ENCODE assay signal across 10 cellular contexts in genomic region chr3:148084931-148085330, GRCh38.
DNase-seq lines count a peak whose midpoint lies in the region; ATAC-seq lines count a peak whose summit lies in the region.
"Had no signal": no experiment of that assay in that cellular context is flagged by ENCODE, and none has a peak within 500 bp of the region (broad histone marks: within the 10 kb centered on the region; RNA-seq: fewer than 3 reads in every experiment).

No MANE protein-coding gene starts in this region.

- intact Hi-C loops in activated CD4-positive, alpha-beta T cell treated with anti-CD3 and anti-CD28 coated beads, Interleukin-2, amount 10 ng/mL, durations not matched to agents 24 days and 14 days (cut with micrococcal nuclease) = no loop called here

- DNase-seq in foreskin melanocyte = peak; percentile 92
- DNase-seq in NCI-H2196 treated with DMSO at 0.1 percent for 48 hours (lab: John Stamatoyannopoulos, UW; ENCODE audit: unreplicated experiment) = no peak
- DNase-seq in activated CD4-positive, alpha-beta T cell treated with anti-CD3 and anti-CD28 coated beads, Interleukin-2, amount 10 ng/mL, durations not matched to agents 24 days and 14 days = no peak
- DNase-seq in NCI-H2107 treated with DMSO at 0.1 percent for 48 hours (lab: John Stamatoyannopoulos, UW; ENCODE audit: unreplicated experiment) = no peak
- DNase-seq: activated effector memory CD4-positive, alpha-beta T cell treated with anti-CD3 and anti-CD28 coated beads, Interleukin-2, amount 50 U/mL, for 16 hours; DMS 273 treated with DMSO at 0.1 percent for 48 hours had no signal

- H3K4me3 Mint-ChIP-seq in activated CD4-positive, alpha-beta T cell treated with anti-CD3 and anti-CD28 coated beads, Interleukin-2, amount 10 ng/mL, durations not matched to agents 24 days and 14 days = no peak overlapping the region

- no peak overlapping the region for H3K27ac Mint-ChIP-seq in activated CD4-positive, alpha-beta T cell treated with anti-CD3 and anti-CD28 coated beads, Interleukin-2, amount 10 ng/mL, durations not matched to agents 24 days and 14 days

- H3K9me3 Mint-ChIP-seq in activated CD4-positive, alpha-beta T cell treated with anti-CD3 and anti-CD28 coated beads, Interleukin-2, amount 10 ng/mL, durations not matched to agents 24 days and 14 days = no peaks in the 10 kb centered on the region

- no peaks in the 10 kb centered on the region for H3K36me3 Mint-ChIP-seq in activated CD4-positive, alpha-beta T cell treated with anti-CD3 and anti-CD28 coated beads, Interleukin-2, amount 10 ng/mL, durations not matched to agents 24 days and 14 days (ENCODE audit: low read depth)

- H3K27me3 Mint-ChIP-seq in activated CD4-positive, alpha-beta T cell treated with anti-CD3 and anti-CD28 coated beads, Interleukin-2, amount 10 ng/mL, durations not matched to agents 24 days and 14 days = no peaks in the 10 kb centered on the region

- ATAC-seq in GM18867 (IDR thresholded peaks at IDR 0.05; ENCODE audit: unreplicated experiment) (peak; percentile 100), GM21619 (IDR thresholded peaks at IDR 0.05; ENCODE audit: unreplicated experiment) (peak; percentile 93), HG03439 (IDR thresholded peaks at IDR 0.05; ENCODE audit: unreplicated experiment) (peak; percentile 95), HG02884 (IDR thresholded peaks at IDR 0.05; ENCODE audit: unreplicated experiment) (no peak)

- H3K4me1 Mint-ChIP-seq in activated CD4-positive, alpha-beta T cell treated with anti-CD3 and anti-CD28 coated beads, Interleukin-2, amount 10 ng/mL, durations not matched to agents 24 days and 14 days = no peaks in the 10 kb centered on the region
